ENCODE assay signal across 9 cellular contexts in genomic region chr6:53309059-53309896, GRCh38. TPM values are rescaled to one million over a fixed set of nuclear protein-coding genes. Genes with fewer than 3 reads are reported as not detected.
DNase-seq lines count a peak whose midpoint lies in the region; ATAC-seq and TF ChIP-seq lines count a peak whose summit lies in the region.
"Had no signal": no experiment of that assay in that cellular context is flagged by ENCODE, and none has a peak within 500 bp of the region (broad histone marks: within the 10 kb centered on the region; RNA-seq: fewer than 3 reads in every experiment).

No MANE protein-coding gene starts in this region.

- no peak for TF ChIP-seq EP300 in upper lobe of left lung (IDR thresholded peaks at IDR 0.05)

- CTCF ChIA-PET in OCI-LY7 (lab: Charles Lee; ENCODE audit: unreplicated experiment) = interaction anchor here (1.1 kb wide), 3 partner anchors 13 to 35 kb away, joined by 3 to 6 read pairs (median 5); no protein-coding TSS in a partner anchor

- H3K4me3 ChIP-seq in BE2C (ENCODE audit: low read depth, low read length) = no peak overlapping the region
- H3K4me3 ChIP-seq in OCI-LY7 (ENCODE audit: low read depth, low read length, poor library complexity, severe bottlenecking) = peak overlapping the region; percentile 61
- H3K4me3 ChIP-seq in upper lobe of left lung = no peak overlapping the region

- TF ChIP-seq CTCF in BE2C (IDR thresholded peaks at IDR 0.05; ENCODE audit: low read depth, low read length) = no peak
- TF ChIP-seq CTCF in OCI-LY7 (conservative IDR thresholded peaks at IDR 0.05; ENCODE audit: low read length) = no peak
- no peak for TF ChIP-seq CTCF in upper lobe of left lung (IDR thresholded peaks at IDR 0.05)

- peak; percentile 51 for ATAC-seq in GM18868 (IDR thresholded peaks at IDR 0.05; ENCODE audit: unreplicated experiment)
- ATAC-seq in HG03066 (IDR thresholded peaks at IDR 0.05; ENCODE audit: low read depth, unreplicated experiment) = peak; percentile 61
- peak; percentile 24 to 43 for ATAC-seq in upper lobe of left lung (ENCODE audit: low FRiP score in 2 of 2)
- ATAC-seq: HCT116 had no signal

- no peaks in the 10 kb centered on the region for H3K9me2 ChIP-seq in OCI-LY7 (ENCODE audit: insufficient read depth, low read length)

- H3K9me3 ChIP-seq in BE2C (no peaks in the 10 kb centered on the region), OCI-LY7 (ENCODE audit: low read length) (no peaks in the 10 kb centered on the region), upper lobe of left lung (no peaks in the 10 kb centered on the region)

- peaks cover 9% of the 10 kb centered on the region for H4K20me1 ChIP-seq in OCI-LY7 (ENCODE audit: insufficient read depth, low read length)

- H3K4me1 ChIP-seq in BE2C (peaks cover 6% of the 10 kb centered on the region; the same call in 1 of the 2 replicates), OCI-LY7 (ENCODE audit: insufficient read depth, low read length, poor library complexity, severe bottlenecking) (peaks cover 80% of the 10 kb centered on the region), upper lobe of left lung (peaks cover 27 to 62% (median 42%) of the 10 kb centered on the region in 4 donors)

- no peaks in the 10 kb centered on the region for H3K36me3 ChIP-seq in BE2C
- H3K36me3 ChIP-seq in OCI-LY7 (ENCODE audit: insufficient read depth, low read length) = no peaks in the 10 kb centered on the region
- H3K36me3 ChIP-seq in upper lobe of left lung = no peaks in the 10 kb centered on the region

- POLR2A ChIA-PET in OCI-LY7 (lab: Charles Lee) = interaction anchor here (0.7 to 4.9 kb wide), 23 partner anchors 9 to 121 kb away, joined by 3 to 36 read pairs (median 6); partner anchors contain the start of gene ELOVL5

- peak; percentile 32 for DNase-seq in BE2C
- peak; percentile 95 for DNase-seq in OCI-LY7 (ENCODE audit: low spot score)
- DNase-seq in fibroblast of gingiva (ENCODE audit: low read depth) = peak; percentile 85
- DNase-seq in upper lobe of left lung = no peak
- DNase-seq in central memory CD4-positive, alpha-beta T cell = no peak
- DNase-seq in NOMO-1 (lab: John Stamatoyannopoulos, UW; ENCODE audit: unreplicated experiment in 2 of 2) = no peak

- peak overlapping the region; percentile 99 for H3K27ac ChIP-seq in OCI-LY7 (ENCODE audit: low read depth, low read length, poor library complexity, severe bottlenecking)
- H3K27ac ChIP-seq in upper lobe of left lung = peak overlapping the region in 1 of 4 donors; percentile 49

- no peak overlapping the region for H2AFZ ChIP-seq in OCI-LY7 (ENCODE audit: low read length)

- peak overlapping the region; percentile 87 for H3K4me2 ChIP-seq in OCI-LY7 (ENCODE audit: low read length)

- intact Hi-C loops in OCI-LY7 (cut with micrococcal nuclease; ENCODE audit: unreplicated experiment) = loop anchor here (1.0 kb wide), 3 partner anchors 26 to 101 kb away; no protein-coding TSS in a partner anchor

- H3K79me2 ChIP-seq in OCI-LY7 (ENCODE audit: insufficient read depth, low read depth, low read length) = peaks cover 75% of the 10 kb centered on the region

- H3K27me3 ChIP-seq in BE2C = no peaks in the 10 kb centered on the region
- no peaks in the 10 kb centered on the region for H3K27me3 ChIP-seq in upper lobe of left lung

- no TSS peak for BruUV-seq in OCI-LY7 (replicated peaks; lab: Mats Ljungman, UMichigan)

- WGBS in upper lobe of left lung, 2 donors = 55 to 58% methylated on average over 7 of the region's 7 CpGs

- no peak for TF ChIP-seq POLR2A in upper lobe of left lung (IDR thresholded peaks at IDR 0.05)

RNA-seq across cellular contexts. Expression of gene ELOVL5, which starts 39.5 kb away (rescaled TPM):
- 63.7 TPM for polyA plus RNA-seq in BE2C (2012; ENCODE audit: insufficient read depth, insufficient read length, low read depth)
- total RNA-seq in OCI-LY7 (2014; rRNA removed; shearing (Covaris generic)) = 65.4 and 66.8 TPM in 2 replicates
- 97.1 and 107 TPM in 2 replicates for total RNA-seq in OCI-LY7 (2022)
- total RNA-seq in upper lobe of left lung = 100 to 1,000 TPM in 2 of 6 donors, 10 to 100 TPM in 4; 67.1 to 132 (median 81.2) TPM

Comparison
In these comparisons a context has a peak if more than half of its experiments do, and no peak if none do; other contexts are left out.
1. DNase-seq: peak in BE2C (single experiment), OCI-LY7 (single experiment) and fibroblast of gingiva (single experiment); none in upper lobe of left lung (0 of 2), central memory CD4-positive, alpha-beta T cell (single experiment) and NOMO-1 (0 of 2).
2. Peak in every context shown above with its lines, with median percentiles within 50 percentile points of each other: ATAC-seq.